Comparison of ENCODE assay signal across 1 cellular context in genomic region chr2:222946700-222947278, GRCh38.
TF ChIP-seq lines count a peak whose summit lies in the region.

No MANE protein-coding gene starts in this region.

TF ChIP-seq in IMR-90, 13 proteins besides CTCF, POLR2A, EP300 and RAD21:
- no peak for TF ChIP-seq CHD1 (IDR thresholded peaks at IDR 0.05; ENCODE audit: low read depth, low read length)
TF ChIP-seq in IMR-90: peak in this region for 0.
